Comparison of ENCODE assay signal across 9 cellular contexts in genomic region chr5:16934669-16935068, GRCh38. TPM values are rescaled to one million over a fixed set of nuclear protein-coding genes. Genes with fewer than 3 reads are reported as not detected.
DNase-seq lines count a peak whose midpoint lies in the region; ATAC-seq, FAIRE-seq and TF ChIP-seq lines count a peak whose summit lies in the region.
"Had no signal": no experiment of that assay in that cellular context is flagged by ENCODE, and none has a peak within 500 bp of the region (broad histone marks: within the 10 kb centered on the region; RNA-seq: fewer than 3 reads in every experiment).

No MANE protein-coding gene starts in this region.

- no peak for TF ChIP-seq RAD21 in GM12878 (IDR thresholded peaks at IDR 0.05; ENCODE audit: insufficient read depth, low read depth, low read length)

- no peak for DNase-seq in stimulated activated naive CD8-positive, alpha-beta T cell treated with anti-CD3 and anti-CD28 coated beads, Interleukin-15, Interleukin-2, amounts not matched to agents 100 U/mL and 50 U/mL, for 24 hours
- DNase-seq in GM12878 (ENCODE audit: low read depth, low spot score) (no peak), lung (ENCODE audit: low spot score) (no peak), hippocampal formation (lab: John Stamatoyannopoulos, UW) (no peak), OCI-LY7 (ENCODE audit: low spot score) (no peak), posterior vena cava (ENCODE audit: low spot score) (no peak)
- DNase-seq: activated CD4-positive, CD25-positive, alpha-beta regulatory T cell had no signal

- 1% methylated on average over 4 of the region's 4 CpGs for WGBS in GM12878 (ENCODE audit: insufficient coverage, insufficient replicate concordance, low lambda C conversion rate, missing lambda C conversion rate)
- WGBS in lung, 2 donors: 0 to 2% methylated on average over 4 of the region's 4 CpGs

- TF ChIP-seq CTCF in GM12878 (IDR thresholded peaks at IDR 0.05 in 2 of 3, conservative IDR thresholded peaks at IDR 0.05 in 1 of 3; ENCODE audit: control insufficient read depth in 2 of 3, extremely low read depth in 1 of 3, insufficient read depth in 1 of 3, low read depth in 3 of 3, low read length in 3 of 3): no peak
- no peak for TF ChIP-seq CTCF in lung (IDR thresholded peaks at IDR 0.05; ENCODE audit: control extremely low read depth, extremely low read depth)
- TF ChIP-seq CTCF in OCI-LY7 (conservative IDR thresholded peaks at IDR 0.05; ENCODE audit: low read length): no peak

- no peak overlapping the region for H3K4me2 ChIP-seq in GM12878 (ENCODE audit: control insufficient read depth, insufficient read depth)
- H3K4me2 ChIP-seq in OCI-LY7 (ENCODE audit: low read length): no peak overlapping the region

- no peak overlapping the region for H3K4me3 ChIP-seq in GM12878
- peak overlapping the region; percentile 90 for H3K4me3 ChIP-seq in lung
- H3K4me3 ChIP-seq in OCI-LY7 (ENCODE audit: low read depth, low read length, poor library complexity, severe bottlenecking): no peak overlapping the region

- no peaks in the 10 kb centered on the region for H3K4me1 ChIP-seq in GM12878 (ENCODE audit: control insufficient read depth, insufficient read depth, low read length)
- peaks cover 0 to 9% of the 10 kb centered on the region in 2 donors for H3K4me1 ChIP-seq in lung (ENCODE audit: control insufficient read depth in 2 of 2, insufficient read depth in 2 of 2, low read length in 2 of 2)
- H3K4me1 ChIP-seq in OCI-LY7 (ENCODE audit: insufficient read depth, low read length, poor library complexity, severe bottlenecking): no peaks in the 10 kb centered on the region

- no peak for TF ChIP-seq POLR2A in GM12878 (IDR thresholded peaks at IDR 0.05; ENCODE audit: low read depth, low read length)

- no peak for ATAC-seq in stimulated activated naive CD8-positive, alpha-beta T cell treated with anti-CD3 and anti-CD28 coated beads, Interleukin-15, Interleukin-2, amounts not matched to agents 100 U/mL and 50 U/mL, for 24 hours
- ATAC-seq in GM12878 (0 out of 3 replicates have a peak, but pooled peaks have one; percentile 3), lung (ENCODE audit: insufficient read depth, low FRiP score) (no peak), GM21717 (IDR thresholded peaks at IDR 0.05; ENCODE audit: unreplicated experiment) (no peak)

- no peak overlapping the region for H3K27ac ChIP-seq in GM12878 (ENCODE audit: control insufficient read depth, insufficient read depth)
- no peak overlapping the region for H3K27ac ChIP-seq in lung (ENCODE audit: low read depth in 1 of 2, low read length in 1 of 2)
- H3K27ac ChIP-seq in OCI-LY7 (ENCODE audit: low read depth, low read length, poor library complexity, severe bottlenecking): no peak overlapping the region

- no peaks in the 10 kb centered on the region for H4K20me1 ChIP-seq in GM12878 (ENCODE audit: control insufficient read depth, insufficient read depth)
- H4K20me1 ChIP-seq in OCI-LY7 (ENCODE audit: insufficient read depth, low read length): no peaks in the 10 kb centered on the region

- RAD21 ChIA-PET in GM12878 (lab: Charles Lee; ENCODE audit: unreplicated experiment): no interaction called here

- no peak overlapping the region for H2AFZ ChIP-seq in GM12878 (ENCODE audit: control insufficient read depth, low read depth, low read length)
- no peak overlapping the region for H2AFZ ChIP-seq in OCI-LY7 (ENCODE audit: low read length)

- SMC1A ChIA-PET in GM12878 (lab: Charles Lee; ENCODE audit: uncharacterized antibody, unreplicated experiment): no interaction called here

- TF ChIP-seq EP300 in GM12878 (IDR thresholded peaks at IDR 0.05; ENCODE audit: borderline replicate concordance in 1 of 2, control insufficient read depth in 1 of 2, low read depth in 2 of 2, low read length in 2 of 2): no peak

- no peak overlapping the region for H3K9ac ChIP-seq in GM12878 (ENCODE audit: control insufficient read depth, insufficient read depth, low read length)

- intact Hi-C loops in GM12878 (cut with micrococcal nuclease; ENCODE audit: unreplicated experiment) (loop anchor here (1.0 to 5.0 kb wide), 3 partner anchors 142 to 255 kb away; no protein-coding TSS in a partner anchor), OCI-LY7 (cut with micrococcal nuclease; ENCODE audit: unreplicated experiment) (loop anchor here (5.0 kb wide), 1 partner anchor 253 kb away; no protein-coding TSS in a partner anchor), posterior vena cava (cut with DNase I) (no loop called here)

- H3K27me3 ChIP-seq in GM12878 (replicated peaks in 1 of 2; ENCODE audit: control insufficient read depth in 2 of 2, insufficient read depth in 2 of 2, low read length in 1 of 2) (peaks cover 0 to 29% of the 10 kb centered on the region in 2 experiments; a peak in 2 of 4 replicates), lung (ENCODE audit: control insufficient read depth, insufficient read depth) (no peaks in the 10 kb centered on the region)

- H3K79me2 ChIP-seq in GM12878 (ENCODE audit: control insufficient read depth, insufficient read depth, low read length) (no peaks in the 10 kb centered on the region), OCI-LY7 (ENCODE audit: insufficient read depth, low read depth, low read length) (no peaks in the 10 kb centered on the region)

- no peak overlapping the region for H3K27ac Mint-ChIP-seq in stimulated activated naive CD8-positive, alpha-beta T cell treated with anti-CD3 and anti-CD28 coated beads, Interleukin-15, Interleukin-2, amounts not matched to agents 100 ng/mL and 50 ng/mL, for 24 hours

- in situ Hi-C loops in GM12878 (cut with MboI): loop anchor here (10.0 kb wide), 1 partner anchor 250 kb away; no protein-coding TSS in a partner anchor

- H3K9me3 ChIP-seq in GM12878 (replicated peaks; ENCODE audit: control insufficient read depth, insufficient read depth, low read length) (no peaks in the 10 kb centered on the region; the same call in 2 of the 3 replicates), lung (ENCODE audit: control insufficient read depth in 2 of 2, insufficient read depth in 1 of 2, low read length in 1 of 2) (no peaks in the 10 kb centered on the region), OCI-LY7 (ENCODE audit: low read length) (no peaks in the 10 kb centered on the region)

- H3K4me3 Mint-ChIP-seq in stimulated activated naive CD8-positive, alpha-beta T cell treated with anti-CD3 and anti-CD28 coated beads, Interleukin-15, Interleukin-2, amounts not matched to agents 100 ng/mL and 50 ng/mL, for 24 hours: peak overlapping the region; percentile 65

- H3K36me3 Mint-ChIP-seq in stimulated activated naive CD8-positive, alpha-beta T cell treated with anti-CD3 and anti-CD28 coated beads, Interleukin-15, Interleukin-2, amounts not matched to agents 100 ng/mL and 50 ng/mL, for 24 hours (ENCODE audit: low read depth): no peaks in the 10 kb centered on the region

- peaks cover 84% of the 10 kb centered on the region for H3K27me3 Mint-ChIP-seq in stimulated activated naive CD8-positive, alpha-beta T cell treated with anti-CD3 and anti-CD28 coated beads, Interleukin-15, Interleukin-2, amounts not matched to agents 100 ng/mL and 50 ng/mL, for 24 hours

- H3K9me3 Mint-ChIP-seq in stimulated activated naive CD8-positive, alpha-beta T cell treated with anti-CD3 and anti-CD28 coated beads, Interleukin-15, Interleukin-2, amounts not matched to agents 100 ng/mL and 50 ng/mL, for 24 hours: no peaks in the 10 kb centered on the region

- CTCF ChIA-PET in GM12878 (lab: Yijun Ruan, JAX) (no interaction called here), OCI-LY7 (lab: Charles Lee; ENCODE audit: unreplicated experiment) (no interaction called here)

- BruUV-seq in GM12878 (replicated peaks; lab: Mats Ljungman, UMichigan): no TSS peak
- no TSS peak for BruUV-seq in OCI-LY7 (replicated peaks; lab: Mats Ljungman, UMichigan)

- H3K36me3 ChIP-seq in GM12878 (ENCODE audit: control insufficient read depth in 2 of 2, insufficient read depth in 2 of 2, low read length in 1 of 2) (no peaks in the 10 kb centered on the region), lung (ENCODE audit: control insufficient read depth in 2 of 2, insufficient read depth in 2 of 2, low read length in 2 of 2) (no peaks in the 10 kb centered on the region), OCI-LY7 (ENCODE audit: insufficient read depth, low read length) (no peaks in the 10 kb centered on the region)

- H3K9me2 ChIP-seq in OCI-LY7 (ENCODE audit: insufficient read depth, low read length): no peaks in the 10 kb centered on the region

- no peak for FAIRE-seq in GM12878 (lab: Jason Lieb, UNC)

- peaks cover 17% of the 10 kb centered on the region for H3K4me1 Mint-ChIP-seq in stimulated activated naive CD8-positive, alpha-beta T cell treated with anti-CD3 and anti-CD28 coated beads, Interleukin-15, Interleukin-2, amounts not matched to agents 100 ng/mL and 50 ng/mL, for 24 hours (ENCODE audit: low read depth)

- POLR2A ChIA-PET in GM12878 (lab: Charles Lee) (no interaction called here), OCI-LY7 (lab: Charles Lee) (no interaction called here)

TF ChIP-seq in GM12878, 131 proteins besides CTCF, POLR2A, EP300 and RAD21 (continues in another document):
- TF ChIP-seq NFXL1 (IDR thresholded peaks at IDR 0.05; ENCODE audit: borderline replicate concordance): no peak

RNA-seq across cellular contexts. Expression of gene MYO10, which starts 1.4 kb away (rescaled TPM):
- total RNA-seq in GM12878 (2013; cell fraction: nucleolus; rRNA removed): 0.10 and 0.69 TPM in 2 replicates
- total RNA-seq in GM12878 (2014; rRNA removed): 0.11 and 0.17 TPM in 2 replicates
- 0.09 and 0.18 TPM in 2 replicates for total RNA-seq in GM12878 (2014; rRNA removed; fragmentation: Illumina TruSeq; extraction: Trizol)
- total RNA-seq in GM12878 (2021): 0.58 and 0.77 TPM in 2 replicates
- polyA plus RNA-seq in GM12878 (2011; ENCODE audit: low read depth): not detected
- 0.26 and 0.66 TPM in 2 replicates for polyA plus RNA-seq in GM12878 (2011; rRNA removed)
- polyA plus RNA-seq in GM12878 (2011; cell fraction: cytosol; rRNA removed): 0.59 and 0.61 TPM in 2 replicates
- polyA plus RNA-seq in GM12878 (2011; cell fraction: nucleus; rRNA removed): 0.61 and 0.66 TPM in 2 replicates
- polyA plus RNA-seq in GM12878 (2012): 0.03 TPM in 1 of 2 replicates, not detected in the other
- 0.14 and 0.16 TPM in 2 replicates for polyA plus RNA-seq in GM12878 (2014; fragmentation: Illumina TruSeq; extraction: Trizol)
- polyA plus RNA-seq in GM12878 (2014; fragmentation: Nextera tagmentation; extraction: Ambion mirVana): under 1 TPM; 0.02 to 0.11 TPM
- polyA plus RNA-seq in GM12878 (2014; rRNA removed): 0.03 and 0.22 TPM in 2 replicates
- polyA plus RNA-seq in GM12878 (2016; fragmentation: Nextera tagmentation; extraction: Ambion mirVana): under 1 TPM; 0.26 to 0.36 TPM
- polyA minus RNA-seq in GM12878 (2011; rRNA and poly(A)+ RNA removed): 0.52 and 2.1 TPM in 2 replicates
- polyA minus RNA-seq in GM12878 (2011; cell fraction: cytosol; rRNA and poly(A)+ RNA removed): 0.31 and 1.1 TPM in 2 replicates
- 0.85 and 1.1 TPM in 2 replicates for polyA minus RNA-seq in GM12878 (2011; cell fraction: nucleus; rRNA and poly(A)+ RNA removed)
- total RNA-seq in lung: 10 to 100 TPM; 40.6 to 71.5 TPM
- polyA plus RNA-seq in lung: 10 to 100 TPM; 10.6 to 15.9 TPM
- 0.03 TPM in 1 of 2 replicates, not detected in the other for total RNA-seq in OCI-LY7 (2014; rRNA removed; shearing (Covaris generic))
- 1.7 TPM in 2 replicates for total RNA-seq in OCI-LY7 (2022)
- total RNA-seq in posterior vena cava: 10 to 100 TPM in 1 of 2 donors, 1 to 10 TPM in 1; 8.5 to 11.2 TPM

Comparison
In these comparisons a context has a peak if more than half of its experiments do, and no peak if none do; other contexts are left out.
1. intact Hi-C loops: an anchor here in GM12878 (1.0 to 5.0 kb wide) and OCI-LY7 (5.0 kb wide); none called in posterior vena cava.